9 cellular contexts compared by ENCODE assay signal in genomic region chr6:41682966-41683459, GRCh38. TPM values are rescaled to one million over a fixed set of nuclear protein-coding genes. Genes with fewer than 3 reads are reported as not detected.
DNase-seq lines count a peak whose midpoint lies in the region; TF ChIP-seq lines count a peak whose summit lies in the region.
"Had no signal": no experiment of that assay in that cellular context is flagged by ENCODE, and none has a peak within 500 bp of the region (broad histone marks: within the 10 kb centered on the region; RNA-seq: fewer than 3 reads in every experiment).

No MANE protein-coding gene starts in this region.

- DNase-seq in CD4-positive, alpha-beta memory T cell, result no peak
- no peak for DNase-seq in fibroblast of mammary gland (ENCODE audit: low read depth)
- peak in 2 of 5 donors; percentile 32 to 46 for DNase-seq in ovary
- DNase-seq in kidney tubule cell (ENCODE audit: low spot score), result no peak
- no peak for DNase-seq in DMS79 (lab: John Stamatoyannopoulos, UW)
- no peak for DNase-seq in RKO (ENCODE audit: low spot score)
- no peak for DNase-seq in retina

- POLR2A ChIA-PET in CD4-positive, alpha-beta memory T cell (lab: Charles Lee; ENCODE audit: partially characterized antibody), result interaction anchor here (1.9 kb wide), 1 partner anchor 51 kb away, joined by 13 read pairs; no protein-coding TSS in a partner anchor

- H3K4me3 ChIP-seq in CD4-positive, alpha-beta memory T cell (ENCODE audit: low read length in 2 of 2), result peak overlapping the region in 1 of 2 donors; percentile 43
- peak overlapping the region; percentile 73 for H3K4me3 ChIP-seq in OCI-LY3 (ENCODE audit: low read length)
- H3K4me3 ChIP-seq in fibroblast of mammary gland (ENCODE audit: control insufficient read depth, low read depth, low read length), result peak overlapping the region; percentile 33
- peak overlapping the region; percentile 38 for H3K4me3 ChIP-seq in ovary

- peaks cover 4 to 21% (median 10%) of the 10 kb centered on the region in 4 donors for H3K4me1 Mint-ChIP-seq in CD4-positive, alpha-beta memory T cell

- CTCF ChIA-PET in CD4-positive, alpha-beta memory T cell (lab: Charles Lee; ENCODE audit: partially characterized antibody), result interaction anchor here (0.6 to 3.7 kb wide), 27 partner anchors 8 to 1951 kb away, joined by 3 to 45 read pairs (median 4); no protein-coding TSS in a partner anchor

- 9 to 15% (median 12%) methylated on average over 30 of the region's 30 CpGs for WGBS in ovary, 3 donors

- TF ChIP-seq EP300 in ovary (IDR thresholded peaks at IDR 0.05), result no peak

- peak overlapping the region; percentile 21 for H3K27ac ChIP-seq in CD4-positive, alpha-beta memory T cell (ENCODE audit: low read depth, low read length)
- H3K27ac ChIP-seq in OCI-LY3 (ENCODE audit: low read length), result peak overlapping the region; percentile 63
- peak overlapping the region; percentile 54 to 80 for H3K27ac ChIP-seq in ovary

- no peaks in the 10 kb centered on the region for H3K27me3 ChIP-seq in CD4-positive, alpha-beta memory T cell (ENCODE audit: insufficient read depth, low read length)
- no peaks in the 10 kb centered on the region for H3K27me3 ChIP-seq in OCI-LY3 (ENCODE audit: low read depth, low read length)
- H3K27me3 ChIP-seq in ovary, result no peaks in the 10 kb centered on the region

- no peaks in the 10 kb centered on the region; the same call in 1 of the 2 replicates for H4K20me1 ChIP-seq in OCI-LY3 (ENCODE audit: insufficient read depth, low read length)

- H3K9ac ChIP-seq in OCI-LY3 (ENCODE audit: low read length), result peak overlapping the region; percentile 76

- H3K4me3 Mint-ChIP-seq in CD4-positive, alpha-beta memory T cell, result peak overlapping the region; percentile 42 to 86 (median 66)

- TF ChIP-seq CTCF in OCI-LY3 (IDR thresholded peaks at IDR 0.05; ENCODE audit: low read depth, low read length), result no peak
- no peak for TF ChIP-seq CTCF in fibroblast of mammary gland (conservative IDR thresholded peaks at IDR 0.05; ENCODE audit: control insufficient read depth, insufficient read depth, low read depth, low read length)
- TF ChIP-seq CTCF in ovary (IDR thresholded peaks at IDR 0.05), result no peak

- no peak for TF ChIP-seq POLR2A in ovary (IDR thresholded peaks at IDR 0.05)

- H3K4me2 ChIP-seq in OCI-LY3 (ENCODE audit: low read length), result peak overlapping the region; percentile 81

- no peaks in the 10 kb centered on the region for H3K36me3 ChIP-seq in CD4-positive, alpha-beta memory T cell (ENCODE audit: insufficient read depth, low read length)
- H3K36me3 ChIP-seq in OCI-LY3 (replicated peaks; ENCODE audit: low read depth, low read length), result peaks cover 32% of the 10 kb centered on the region
- H3K36me3 ChIP-seq in ovary, result no peaks in the 10 kb centered on the region

- peaks cover 7 to 13% of the 10 kb centered on the region in 2 donors for H3K36me3 Mint-ChIP-seq in CD4-positive, alpha-beta memory T cell
- H3K36me3 Mint-ChIP-seq: brain had no signal

- intact Hi-C loops in CD4-positive, alpha-beta memory T cell (cut with micrococcal nuclease), result loop anchor here (1.0 to 2.0 kb wide), 5 partner anchors 52 to 376 kb away; partner anchors contain the start of gene TFEB
- intact Hi-C loops in ovary (cut with DNase I), result loop anchor here (1.0 to 5.0 kb wide), 6 partner anchors 80 to 316 kb away; no protein-coding TSS in a partner anchor

- H3K9me3 ChIP-seq in CD4-positive, alpha-beta memory T cell (ENCODE audit: control insufficient read depth in 1 of 2, low read length in 2 of 2), result no peaks in the 10 kb centered on the region
- H3K9me3 ChIP-seq in OCI-LY3 (ENCODE audit: insufficient read depth, low read length) (no peaks in the 10 kb centered on the region), ovary (no peaks in the 10 kb centered on the region)

- H3K79me2 ChIP-seq in OCI-LY3 (ENCODE audit: low read length), result no peaks in the 10 kb centered on the region

- H3K27ac Mint-ChIP-seq in CD4-positive, alpha-beta memory T cell, result peak overlapping the region in 3 of 7 donors; percentile 41 to 73 (median 47)

- peaks cover 3% of the 10 kb centered on the region for H3K4me1 ChIP-seq in CD4-positive, alpha-beta memory T cell (ENCODE audit: insufficient read depth, low read length)
- peaks cover 21% of the 10 kb centered on the region for H3K4me1 ChIP-seq in OCI-LY3 (ENCODE audit: low read length)
- H3K4me1 ChIP-seq in ovary (ENCODE audit: insufficient read depth), result no peaks in the 10 kb centered on the region

- H2AFZ ChIP-seq in OCI-LY3 (ENCODE audit: low read depth, low read length), result peak overlapping the region; percentile 44; the same call in 1 of the 2 replicates

- no peaks in the 10 kb centered on the region for H3K9me3 Mint-ChIP-seq in CD4-positive, alpha-beta memory T cell
- H3K9me3 Mint-ChIP-seq: brain had no signal

- H3K27me3 Mint-ChIP-seq in CD4-positive, alpha-beta memory T cell, result peaks cover 0 to 3% of the 10 kb centered on the region in 2 donors

RNA-seq across cellular contexts. Expression of gene MDFI, which starts 44.7 kb away (rescaled TPM):
- total RNA-seq in CD4-positive, alpha-beta memory T cell, result not detected
- not detected for polyA plus RNA-seq in CD4-positive, alpha-beta memory T cell
- total RNA-seq in ovary, result 10 to 100 TPM in 5 of 7 donors, 1 to 10 TPM in 2; 7.4 to 24.4 (median 20.4) TPM
- polyA plus RNA-seq in ovary, result 10 to 100 TPM in 1 of 2 donors, 1 to 10 TPM in 1; 3.8 to 24.0 TPM

RNA-seq across cellular contexts. Expression of gene TFEB, which starts 52.4 kb away (rescaled TPM):
- total RNA-seq in CD4-positive, alpha-beta memory T cell, result 10 to 100 TPM; 12.2 to 15.7 TPM
- 10 to 100 TPM in 1 of 2 donors, 1 to 10 TPM in 1; 8.2 to 17.6 TPM for polyA plus RNA-seq in CD4-positive, alpha-beta memory T cell
- total RNA-seq in ovary, result 10 to 100 TPM in 4 of 7 donors, 1 to 10 TPM in 3; 7.3 to 14.9 (median 10.3) TPM
- 1 to 10 TPM; 2.8 to 6.9 TPM for polyA plus RNA-seq in ovary

Comparison
In these comparisons a context has a peak if more than half of its experiments do, and no peak if none do; other contexts are left out.
1. RNA of gene MDFI, which starts 44.7 kb away (total RNA-seq): 7.4 to 24.4 TPM in ovary; not detected in CD4-positive, alpha-beta memory T cell; every median in the first group is over 4 times any median in the second.
2. Peak in every context shown above with its lines, with median percentiles within 50 percentile points of each other: H3K27ac ChIP-seq.